11 cellular contexts compared by ENCODE assay signal in genomic region chr3:128348805-128349531, GRCh38.
DNase-seq lines count a peak whose midpoint lies in the region; ATAC-seq, FAIRE-seq and TF ChIP-seq lines count a peak whose summit lies in the region.
"Had no signal": no experiment of that assay in that cellular context is flagged by ENCODE, and none has a peak within 500 bp of the region (broad histone marks: within the 10 kb centered on the region; RNA-seq: fewer than 3 reads in every experiment).

No MANE protein-coding gene starts in this region.

- H3K9me3 Mint-ChIP-seq in astrocyte (ENCODE audit: unreplicated experiment) (no peaks in the 10 kb centered on the region), nephron (no peaks in the 10 kb centered on the region)
- H3K9me3 Mint-ChIP-seq: T-helper 1 cell treated with Interleukin-12 subunit alpha and Interleukin-12 subunit beta and Interleukin-4 antibody, amounts not matched to agents 30 μg/mL and 1 μg/mL, for 36 hours had no signal

- H3K27me3 ChIP-seq in astrocyte (ENCODE audit: insufficient read depth, low read length) (no peaks in the 10 kb centered on the region), A673 (replicated peaks; ENCODE audit: insufficient read depth, low read depth, low read length, poor library complexity) (no peaks in the 10 kb centered on the region)

- H3K36me3 ChIP-seq in astrocyte (ENCODE audit: insufficient read depth, low read length) (no peaks in the 10 kb centered on the region), A673 (ENCODE audit: insufficient read depth, low read length, poor library complexity, severe bottlenecking) (no peaks in the 10 kb centered on the region)

- H3K36me3 Mint-ChIP-seq in astrocyte (ENCODE audit: low read depth, unreplicated experiment) (peaks cover 10% of the 10 kb centered on the region), nephron (ENCODE audit: low read depth) (peaks cover 6% of the 10 kb centered on the region)

- H3K79me2 ChIP-seq in astrocyte (ENCODE audit: insufficient read depth, low read length), result no peaks in the 10 kb centered on the region
- H3K79me2 ChIP-seq: parathyroid adenoma had no signal

- H3K4me2 ChIP-seq in astrocyte (ENCODE audit: low read length), result no peak overlapping the region

- H3K9me3 ChIP-seq in astrocyte (ENCODE audit: insufficient read depth, low read depth, low read length) (no peaks in the 10 kb centered on the region), A673 (ENCODE audit: low read depth, low read length, poor library complexity, severe bottlenecking) (no peaks in the 10 kb centered on the region)

- intact Hi-C loops in A673 (cut with micrococcal nuclease; ENCODE audit: unreplicated experiment), result no loop called here

- peaks cover under 1% of the 10 kb centered on the region for H3K4me1 ChIP-seq in astrocyte (ENCODE audit: insufficient read depth, low read length)
- H3K4me1 ChIP-seq in A673 (ENCODE audit: insufficient read depth, low read length, poor library complexity, severe bottlenecking), result no peaks in the 10 kb centered on the region
- H3K4me1 ChIP-seq: parathyroid adenoma had no signal

- H3K27me3 Mint-ChIP-seq in astrocyte (ENCODE audit: low read depth, unreplicated experiment), result no peaks in the 10 kb centered on the region
- peaks cover 8% of the 10 kb centered on the region for H3K27me3 Mint-ChIP-seq in nephron (ENCODE audit: low read depth)

- H3K4me3 ChIP-seq in astrocyte (ENCODE audit: insufficient read depth, low read depth, low read length) (no peak overlapping the region), A673 (ENCODE audit: low read depth, low read length, poor library complexity, severe bottlenecking) (no peak overlapping the region)

- ATAC-seq in stimulated activated naive CD8-positive, alpha-beta T cell treated with anti-CD3 and anti-CD28 coated beads, Interleukin-15, Interleukin-2, amounts not matched to agents 100 U/mL and 50 U/mL, for 24 hours, result no peak
- no peak for ATAC-seq in GM19397 (IDR thresholded peaks at IDR 0.05; ENCODE audit: unreplicated experiment)

- no peak for TF ChIP-seq CTCF in astrocyte (IDR thresholded peaks at IDR 0.05; ENCODE audit: insufficient read depth, low read depth, low read length)
- no peak for TF ChIP-seq CTCF in nephron (IDR thresholded peaks at IDR 0.05; ENCODE audit: unreplicated experiment in 3 of 3)
- TF ChIP-seq CTCF in A673 (conservative IDR thresholded peaks at IDR 0.05; ENCODE audit: low read depth, low read length), result no peak

- DNase-seq in ELR (ENCODE audit: low read depth), result peak; percentile 3
- DNase-seq in Kasumi-1 (lab: John Stamatoyannopoulos, UW), result peak; percentile 27 to 57
- no peak for DNase-seq in astrocyte (ENCODE audit: low read depth)
- no peak for DNase-seq in A673 (ENCODE audit: low spot score)
- no peak for DNase-seq in stimulated activated naive CD8-positive, alpha-beta T cell treated with anti-CD3 and anti-CD28 coated beads, Interleukin-15, Interleukin-2, amounts not matched to agents 100 U/mL and 50 U/mL, for 24 hours
- DNase-seq in putamen (ENCODE audit: low spot score), result no peak
- DNase-seq: activated gamma-delta T cell treated with Interleukin-2 at 50 U/mL for 16 hours had no signal

- FAIRE-seq in astrocyte (lab: Jason Lieb, UNC), result no peak

- BruUV-seq in A673 (replicated peaks; lab: Mats Ljungman, UMichigan), result no TSS peak

- peaks cover 5% of the 10 kb centered on the region for H4K20me1 ChIP-seq in astrocyte (ENCODE audit: insufficient read depth, low read length)

- no peak overlapping the region for H2AFZ ChIP-seq in astrocyte (ENCODE audit: low read depth, low read length)
- H2AFZ ChIP-seq: parathyroid adenoma had no signal

- H3K27ac Mint-ChIP-seq in astrocyte (ENCODE audit: unreplicated experiment) (peak overlapping the region; percentile 38), nephron (peak overlapping the region; percentile 75 to 85 (median 76))
- H3K27ac Mint-ChIP-seq: T-helper 1 cell treated with Interleukin-12 subunit alpha and Interleukin-12 subunit beta and Interleukin-4 antibody, amounts not matched to agents 30 μg/mL and 1 μg/mL, for 36 hours had no signal

- H3K4me1 Mint-ChIP-seq in astrocyte (ENCODE audit: low read depth, unreplicated experiment) (peaks cover 12% of the 10 kb centered on the region), nephron (peaks cover 20% of the 10 kb centered on the region)

- POLR2A ChIA-PET in A673 (lab: Charles Lee; ENCODE audit: low non-redundant PET), result no interaction called here

- no peak overlapping the region for H3K9ac ChIP-seq in astrocyte (ENCODE audit: low read length)
- H3K9ac ChIP-seq: parathyroid adenoma had no signal

- no peak overlapping the region for H3K4me3 Mint-ChIP-seq in astrocyte (ENCODE audit: unreplicated experiment)
- H3K4me3 Mint-ChIP-seq in nephron, result no peak overlapping the region
- H3K4me3 Mint-ChIP-seq: T-helper 1 cell treated with Interleukin-12 subunit alpha and Interleukin-12 subunit beta and Interleukin-4 antibody, amounts not matched to agents 30 μg/mL and 1 μg/mL, for 36 hours had no signal

- CTCF ChIA-PET in A673 (lab: Charles Lee), result no interaction called here

- H3K27ac ChIP-seq in astrocyte (ENCODE audit: low read depth, low read length), result no peak overlapping the region
- H3K27ac ChIP-seq in A673 (ENCODE audit: low read depth, low read length, poor library complexity, severe bottlenecking), result no peak overlapping the region
- H3K27ac ChIP-seq: parathyroid adenoma had no signal

Comparison
In these comparisons a context has a peak if more than half of its experiments do, and no peak if none do; other contexts are left out.
1. DNase-seq: peak in ELR (single experiment) and Kasumi-1 (2 of 2); none in astrocyte (single experiment), A673 (single experiment), stimulated activated naive CD8-positive, alpha-beta T cell treated with anti-CD3 and anti-CD28 coated beads, Interleukin-15, Interleukin-2, amounts not matched to agents 100 U/mL and 50 U/mL, for 24 hours (single experiment) and putamen (single experiment).